ENCODE assay signal across 7 cellular contexts in genomic region chr19:18386543-18387251, GRCh38. TPM values are rescaled to one million over a fixed set of nuclear protein-coding genes. Genes with fewer than 3 reads are reported as not detected.
DNase-seq lines count a peak whose midpoint lies in the region; ATAC-seq and TF ChIP-seq lines count a peak whose summit lies in the region.
"Had no signal": no experiment of that assay in that cellular context is flagged by ENCODE, and none has a peak within 500 bp of the region (broad histone marks: within the 10 kb centered on the region; RNA-seq: fewer than 3 reads in every experiment).

No MANE protein-coding gene starts in this region.

- H3K9me3 ChIP-seq in transverse colon: no peaks in the 10 kb centered on the region
- H3K9me3 ChIP-seq: right atrium auricular region had no signal

- TF ChIP-seq EP300 in transverse colon (IDR thresholded peaks at IDR 0.05; ENCODE audit: low read depth): no peak

- 31 to 42% methylated on average over 5 to 13 of the region's 13 CpGs for WGBS in transverse colon (ENCODE audit: low coverage in 1 of 2), 2 donors

- no peak for TF ChIP-seq CTCF in fibroblast of villous mesenchyme (IDR thresholded peaks at IDR 0.05; ENCODE audit: insufficient read depth, low read depth, low read length)
- TF ChIP-seq CTCF in transverse colon (IDR thresholded peaks at IDR 0.05): no peak
- no peak for TF ChIP-seq CTCF in dorsolateral prefrontal cortex (IDR thresholded peaks at IDR 0.05 in 54 of 56, conservative IDR thresholded peaks at IDR 0.05 in 2 of 56; ENCODE audit: low read depth in 1 of 56, partially characterized antibody in 56 of 56)

- DNase-seq in OCI-M1 (lab: John Stamatoyannopoulos, UW) (peak; percentile 86), fibroblast of villous mesenchyme (ENCODE audit: low read depth) (peak; percentile 61), transverse colon (peak; percentile 57), dorsolateral prefrontal cortex (no peak)

- no peak for TF ChIP-seq POLR2A in transverse colon (IDR thresholded peaks at IDR 0.05)

- H3K27ac ChIP-seq in transverse colon: peak overlapping the region; percentile 75 to 83 (median 78)
- H3K27ac ChIP-seq in dorsolateral prefrontal cortex: no peak overlapping the region
- H3K27ac ChIP-seq: right atrium auricular region had no signal

- ATAC-seq in HG02938 (IDR thresholded peaks at IDR 0.05; ENCODE audit: unreplicated experiment): no peak
- ATAC-seq: activated T-helper 17 cell treated with anti-CD3 and anti-CD28 coated beads, Interleukin-2, amount 50 U/mL, for 72 hours had no signal

- peak overlapping the region; percentile 92 for H3K4me3 ChIP-seq in fibroblast of villous mesenchyme (ENCODE audit: low read depth, low read length)
- H3K4me3 ChIP-seq in transverse colon: peak overlapping the region in 3 of 4 donors; percentile 32 to 47 (median 44)
- peak overlapping the region in 9 of 59 donors; percentile 0 to 29 (median 9) for H3K4me3 ChIP-seq in dorsolateral prefrontal cortex
- H3K4me3 ChIP-seq: right atrium auricular region had no signal

- H3K36me3 ChIP-seq in transverse colon: no peaks in the 10 kb centered on the region
- H3K36me3 ChIP-seq: right atrium auricular region had no signal

- intact Hi-C loops in transverse colon (cut with DNase I; ENCODE audit: low total_unique reads) (no loop called here), dorsolateral prefrontal cortex (cut with DNase I) (loop anchor here in 1 of 2 donors (5.0 kb wide), 1 partner anchor 109 kb away; no protein-coding TSS in a partner anchor)

- peaks cover 9 to 35% (median 18%) of the 10 kb centered on the region in 4 donors for H3K4me1 ChIP-seq in transverse colon

- H3K27me3 ChIP-seq in transverse colon (no peaks in the 10 kb centered on the region), dorsolateral prefrontal cortex (peaks cover 0 to 22% (median 0%) of the 10 kb centered on the region in 45 donors)
- H3K27me3 ChIP-seq: right atrium auricular region had no signal

- in situ Hi-C loops in transverse colon (cut with MboI; ENCODE audit: low pct_ligation_motif_present in 1 of 4, low pct_unique_long_range_greater_than_20kb in 1 of 4, low sequenced_read_pairs in 3 of 4): no loop called here

RNA-seq across cellular contexts. Expression of gene GDF15, which starts 0.7 kb away (rescaled TPM):
- total RNA-seq in fibroblast of villous mesenchyme (28.9 and 49.9 TPM in 2 replicates), transverse colon (10 to 100 TPM; 36.3 to 77.0 (median 58.9) TPM), dorsolateral prefrontal cortex (1 to 10 TPM in 56 of 120 experiments, under 1 TPM in 35, not detected in 29; 0.43 to 7.1 (median 1.2) TPM)

RNA-seq across cellular contexts. Expression of gene LRRC25, which starts 10.7 kb away (rescaled TPM):
- under 0.01 TPM in 1 of 2 replicates, not detected in the other for total RNA-seq in fibroblast of villous mesenchyme
- 1 to 10 TPM in 3 of 4 donors, not detected in 1; 3.3 to 4.9 (median 4.1) TPM for total RNA-seq in transverse colon
- 10 to 100 TPM in 1 of 120 experiments, 1 to 10 TPM in 99, under 1 TPM in 19, not detected in 1; 0.44 to 11.8 (median 1.8) TPM for total RNA-seq in dorsolateral prefrontal cortex
- total RNA-seq: activated T-helper 17 cell treated with anti-CD3 and anti-CD28 coated beads, Interleukin-2, amount 50 U/mL, for 72 hours had no signal

RNA-seq across cellular contexts. Expression of gene SSBP4, which starts 32.5 kb away (rescaled TPM):
- total RNA-seq in fibroblast of villous mesenchyme (56.1 and 73.4 TPM in 2 replicates), transverse colon (10 to 100 TPM in 3 of 4 donors, 1 to 10 TPM in 1; 9.4 to 40.4 (median 32.2) TPM), dorsolateral prefrontal cortex (100 to 1,000 TPM in 39 of 120 experiments, 10 to 100 TPM in 81; 42.5 to 168 (median 93.8) TPM)

RNA-seq across cellular contexts. Expression of gene PGPEP1, which starts 46.3 kb away (rescaled TPM):
- total RNA-seq in fibroblast of villous mesenchyme: 24.8 and 29.8 TPM in 2 replicates
- total RNA-seq in transverse colon: 100 to 1,000 TPM in 1 of 4 donors, 10 to 100 TPM in 3; 59.7 to 110 (median 73.0) TPM
- 10 to 100 TPM; 20.4 to 93.6 (median 37.7) TPM for total RNA-seq in dorsolateral prefrontal cortex

RNA-seq across cellular contexts. Expression of gene ISYNA1, which starts 51.2 kb away (rescaled TPM):
- total RNA-seq in fibroblast of villous mesenchyme: 25.4 and 48.4 TPM in 2 replicates
- total RNA-seq in transverse colon: 10 to 100 TPM in 2 of 4 donors, 1 to 10 TPM in 2; 3.0 to 15.1 (median 8.8) TPM
- 100 to 1,000 TPM in 1 of 120 experiments, 10 to 100 TPM in 118, 1 to 10 TPM in 1; 7.4 to 118 (median 26.3) TPM for total RNA-seq in dorsolateral prefrontal cortex

Comparison
In these comparisons a context has a peak if more than half of its experiments do, and no peak if none do; other contexts are left out.
1. DNase-seq: peak in OCI-M1 (single experiment), fibroblast of villous mesenchyme (single experiment) and transverse colon (single experiment); none in dorsolateral prefrontal cortex (0 of 10).
2. H3K27ac ChIP-seq: peak in transverse colon (4 of 4); none in dorsolateral prefrontal cortex (0 of 59).